16 cellular contexts compared by ENCODE assay signal in genomic region chr10:69472544-69472943, GRCh38. TPM values are rescaled to one million over a fixed set of nuclear protein-coding genes. Genes with fewer than 3 reads are reported as not detected.
DNase-seq lines count a peak whose midpoint lies in the region; ATAC-seq and TF ChIP-seq lines count a peak whose summit lies in the region.
"Had no signal": no experiment of that assay in that cellular context is flagged by ENCODE, and none has a peak within 500 bp of the region (broad histone marks: within the 10 kb centered on the region; RNA-seq: fewer than 3 reads in every experiment).

No MANE protein-coding gene starts in this region.

- ATAC-seq in heart left ventricle (no peak), gastrocnemius medialis (no peak), HG02973 (IDR thresholded peaks at IDR 0.05; ENCODE audit: unreplicated experiment) (no peak)
- ATAC-seq: activated CD4-positive, CD25-positive, alpha-beta regulatory T cell treated with anti-CD3 and anti-CD28 coated beads, Interleukin-2, amount 50 U/mL, for 24 hours; activated CD8-positive, alpha-beta memory T cell treated with anti-CD3 and anti-CD28 coated beads, Interleukin-2, amount 10 ng/mL, durations not matched to agents 7 days and 5 days had no signal

- no peaks in the 10 kb centered on the region for H3K9me3 ChIP-seq in BLaER1
- no peaks in the 10 kb centered on the region for H3K9me3 ChIP-seq in heart left ventricle
- no peaks in the 10 kb centered on the region for H3K9me3 ChIP-seq in gastrocnemius medialis
- H3K9me3 ChIP-seq in thyroid gland, result no peaks in the 10 kb centered on the region
- H3K9me3 ChIP-seq: Caco-2 had no signal

- 56 to 74% (median 67%) methylated on average over 4 of the region's 4 CpGs for WGBS in heart left ventricle, 4 donors
- WGBS in thyroid gland, 2 donors, result 86 to 90% methylated on average over 4 of the region's 4 CpGs

- TF ChIP-seq CTCF in heart left ventricle (IDR thresholded peaks at IDR 0.05) (no peak), gastrocnemius medialis (IDR thresholded peaks at IDR 0.05 in 4 of 5, conservative IDR thresholded peaks at IDR 0.05 in 1 of 5) (no peak), thyroid gland (IDR thresholded peaks at IDR 0.05) (no peak), coronary artery (IDR thresholded peaks at IDR 0.05) (no peak)

- peak overlapping the region; percentile 61 for H3K4me2 ChIP-seq in BLaER1

- intact Hi-C loops in heart left ventricle (cut with DNase I) (no loop called here), gastrocnemius medialis (cut with DNase I; ENCODE audit: low total_unique reads) (no loop called here), thyroid gland (cut with DNase I) (no loop called here)

- H3K4me3 ChIP-seq in BLaER1 (no peak overlapping the region), heart left ventricle (no peak overlapping the region), gastrocnemius medialis (no peak overlapping the region), thyroid gland (replicated peaks in 1 of 3) (no peak overlapping the region), coronary artery (no peak overlapping the region)

- peak; percentile 82 for DNase-seq in RPMI7951 (ENCODE audit: low read depth)
- DNase-seq in heart left ventricle, result no peak
- no peak for DNase-seq in gastrocnemius medialis
- DNase-seq in thyroid gland, result no peak
- no peak for DNase-seq in ACHN
- DNase-seq in coronary artery (ENCODE audit: low spot score), result no peak
- DNase-seq: activated CD8-positive, alpha-beta memory T cell treated with anti-CD3 and anti-CD28 coated beads, Interleukin-2, amount 10 ng/mL, durations not matched to agents 7 days and 5 days; Caco-2; foreskin fibroblast; NCI-H1092; NCI-H774; stimulated activated CD4-positive, alpha-beta T cell treated with anti-CD3 and anti-CD28 coated beads, Interleukin-4, amount 100 ng/mL, for 24 hours had no signal

- H3K9ac ChIP-seq in BLaER1, result no peak overlapping the region

- H3K4me1 ChIP-seq in BLaER1, result peaks cover 31% of the 10 kb centered on the region
- peaks cover 6 to 71% (median 45%) of the 10 kb centered on the region in 12 donors for H3K4me1 ChIP-seq in heart left ventricle
- peaks cover 53 to 86% of the 10 kb centered on the region in 2 donors for H3K4me1 ChIP-seq in gastrocnemius medialis
- peaks cover 22 to 33% of the 10 kb centered on the region in 2 donors for H3K4me1 ChIP-seq in thyroid gland

- H3K36me3 ChIP-seq in BLaER1 (no peaks in the 10 kb centered on the region), heart left ventricle (no peaks in the 10 kb centered on the region), gastrocnemius medialis (no peaks in the 10 kb centered on the region), thyroid gland (no peaks in the 10 kb centered on the region)

- in situ Hi-C loops in gastrocnemius medialis (cut with MboI; ENCODE audit: low sequenced_read_pairs in 4 of 4) (no loop called here), ACHN (cut with HindIII; ENCODE audit: low pct_ligation_motif_present, low pct_unique_long_range_greater_than_20kb, low sequenced_read_pairs) (no loop called here)

- no peaks in the 10 kb centered on the region for H3K27me3 ChIP-seq in BLaER1
- H3K27me3 ChIP-seq in heart left ventricle, result no peaks in the 10 kb centered on the region
- no peaks in the 10 kb centered on the region for H3K27me3 ChIP-seq in gastrocnemius medialis
- no peaks in the 10 kb centered on the region for H3K27me3 ChIP-seq in thyroid gland

- no peak for TF ChIP-seq POLR2A in heart left ventricle (IDR thresholded peaks at IDR 0.05)
- TF ChIP-seq POLR2A in gastrocnemius medialis (IDR thresholded peaks at IDR 0.05), result no peak
- TF ChIP-seq POLR2A in thyroid gland (IDR thresholded peaks at IDR 0.05), result no peak

- H4K20me1 ChIP-seq in BLaER1, result no peaks in the 10 kb centered on the region

- no peak overlapping the region for H3K27ac ChIP-seq in BLaER1
- peak overlapping the region in 7 of 12 donors; percentile 0 to 92 (median 42) for H3K27ac ChIP-seq in heart left ventricle
- peak overlapping the region in 3 of 4 donors; percentile 40 to 82 (median 48) for H3K27ac ChIP-seq in gastrocnemius medialis
- no peak overlapping the region for H3K27ac ChIP-seq in thyroid gland
- peak overlapping the region in 1 of 2 donors; percentile 39 for H3K27ac ChIP-seq in coronary artery

RNA-seq across cellular contexts. Expression of gene TSPAN15, which starts 21.3 kb away (rescaled TPM):
- total RNA-seq in RPMI7951 (2014; rRNA removed; shearing (Covaris generic)), result 23.1 and 29.2 TPM in 2 replicates
- 10 to 100 TPM in 6 of 9 donors, 1 to 10 TPM in 3; 4.5 to 20.2 (median 11.1) TPM for total RNA-seq in heart left ventricle
- 10 to 100 TPM; 10.5 to 12.5 TPM for polyA plus RNA-seq in heart left ventricle
- 10 to 100 TPM in 2 of 4 donors, 1 to 10 TPM in 2; 7.9 to 21.0 (median 11.8) TPM for total RNA-seq in gastrocnemius medialis
- total RNA-seq in thyroid gland, result 10 to 100 TPM in 3 of 4 donors, 1 to 10 TPM in 1; 9.0 to 23.1 (median 17.2) TPM

RNA-seq across cellular contexts. Expression of gene TACR2, which starts 55.8 kb away (rescaled TPM):
- 0.10 and 0.36 TPM in 2 replicates for total RNA-seq in RPMI7951 (2014; rRNA removed; shearing (Covaris generic))
- total RNA-seq in heart left ventricle (under 1 TPM in 4 of 9 donors, not detected in 5; 0.22 to 0.39 (median 0.29) TPM), gastrocnemius medialis (under 1 TPM in 2 of 4 donors, not detected in 2; 0.36 to 0.49 TPM), thyroid gland (not detected)
- under 1 TPM; 0.11 to 0.15 TPM for polyA plus RNA-seq in heart left ventricle
- total RNA-seq: activated CD8-positive, alpha-beta memory T cell treated with anti-CD3 and anti-CD28 coated beads, Interleukin-2, amount 10 ng/mL, durations not matched to agents 7 days and 5 days had no signal
- polyA plus RNA-seq: neural cell had no signal

Comparison
In these comparisons a context has a peak if more than half of its experiments do, and no peak if none do; other contexts are left out.
1. H3K27ac ChIP-seq: peak in heart left ventricle (7 of 12) and gastrocnemius medialis (3 of 4); none in BLaER1 (single experiment) and thyroid gland (0 of 3).